Comparison of ENCODE assay signal across 1 cellular context in genomic region chr21:44510508-44511218, GRCh38.
TF ChIP-seq lines count a peak whose summit lies in the region.

No MANE protein-coding gene starts in this region.

TF ChIP-seq in HepG2, 621 proteins besides CTCF, POLR2A, EP300 and RAD21 (continued from another document and continues in another):
- TF ChIP-seq IKZF4 (CRISPR knock-in tag; IDR thresholded peaks at IDR 0.05; ENCODE audit: borderline replicate concordance, low read depth, not compliant biosample characterization): no peak
- peak; percentile 89; the same call in 1 of the 2 replicates for TF ChIP-seq DZIP1 (CRISPR knock-in tag; IDR thresholded peaks at IDR 0.05)
- no peak for TF ChIP-seq DNMT1 (CRISPR knock-in tag; IDR thresholded peaks at IDR 0.05)
- TF ChIP-seq KLF9 (CRISPR knock-in tag; IDR thresholded peaks at IDR 0.05; ENCODE audit: low read depth): no peak
- TF ChIP-seq BATF2 (CRISPR knock-in tag; IDR thresholded peaks at IDR 0.05): no peak
- TF ChIP-seq ZNF430 (CRISPR knock-in tag; IDR thresholded peaks at IDR 0.05): 0 out of 2 replicates have a peak, but pooled peaks have one; percentile 71
- TF ChIP-seq ZNF136 (CRISPR knock-in tag; IDR thresholded peaks at IDR 0.05; ENCODE audit: low read depth): no peak
- no peak for TF ChIP-seq LRRFIP1 (CRISPR knock-in tag; conservative IDR thresholded peaks at IDR 0.05)
- no peak for TF ChIP-seq ZNF577 (CRISPR knock-in tag; IDR thresholded peaks at IDR 0.05; ENCODE audit: borderline replicate concordance, low read depth)
- TF ChIP-seq HBP1 (CRISPR knock-in tag; IDR thresholded peaks at IDR 0.05; ENCODE audit: low read depth): no peak
- TF ChIP-seq POGZ (CRISPR knock-in tag; IDR thresholded peaks at IDR 0.05): 0 out of 2 replicates have a peak, but pooled peaks have one; percentile 20
- no peak for TF ChIP-seq E2F5 (CRISPR knock-in tag; conservative IDR thresholded peaks at IDR 0.05)
- no peak for TF ChIP-seq NFAT5 (CRISPR knock-in tag; IDR thresholded peaks at IDR 0.05)
- TF ChIP-seq MBNL3 (CRISPR knock-in tag; conservative IDR thresholded peaks at IDR 0.05): no peak
- no peak for TF ChIP-seq HOMEZ (CRISPR knock-in tag; IDR thresholded peaks at IDR 0.05; ENCODE audit: low read depth)
- no peak for TF ChIP-seq ZNF7 (CRISPR knock-in tag; IDR thresholded peaks at IDR 0.05)
- TF ChIP-seq ZNF253 (CRISPR knock-in tag; IDR thresholded peaks at IDR 0.05; ENCODE audit: borderline replicate concordance): no peak
- TF ChIP-seq ZNF33B (CRISPR knock-in tag; IDR thresholded peaks at IDR 0.05): no peak
- TF ChIP-seq PATZ1 (CRISPR knock-in tag; IDR thresholded peaks at IDR 0.05): 0 out of 2 replicates have a peak, but pooled peaks have one; percentile 9
- TF ChIP-seq ATF6 (CRISPR knock-in tag; conservative IDR thresholded peaks at IDR 0.05): no peak
- 0 out of 2 replicates have a peak, but pooled peaks have one; percentile 11 for TF ChIP-seq BHLHE40 (IDR thresholded peaks at IDR 0.05; ENCODE audit: low read length)
- no peak for TF ChIP-seq NCOA2 (CRISPR knock-in tag; IDR thresholded peaks at IDR 0.05)
- TF ChIP-seq ZNF883 (CRISPR knock-in tag; IDR thresholded peaks at IDR 0.05; ENCODE audit: not compliant biosample characterization): peak; percentile 32
- no peak for TF ChIP-seq ZNF567 (CRISPR knock-in tag; IDR thresholded peaks at IDR 0.05; ENCODE audit: borderline replicate concordance)
- no peak for TF ChIP-seq ZBTB49 (CRISPR knock-in tag; IDR thresholded peaks at IDR 0.05; ENCODE audit: borderline replicate concordance)
- no peak for TF ChIP-seq JUNB (CRISPR knock-in tag; IDR thresholded peaks at IDR 0.05; ENCODE audit: borderline replicate concordance)
- TF ChIP-seq WIZ (CRISPR knock-in tag; IDR thresholded peaks at IDR 0.05): no peak
- no peak for TF ChIP-seq SNRNP70 (IDR thresholded peaks at IDR 0.05; ENCODE audit: low read depth, low read length)
- TF ChIP-seq IRX3 (CRISPR knock-in tag; IDR thresholded peaks at IDR 0.05; ENCODE audit: borderline replicate concordance, low read depth): no peak
- no peak for TF ChIP-seq ZNF615 (CRISPR knock-in tag; IDR thresholded peaks at IDR 0.05; ENCODE audit: borderline replicate concordance)
